11 cellular contexts compared by ENCODE assay signal in genomic region chr4:81164623-81165416, GRCh38. TPM values are rescaled to one million over a fixed set of nuclear protein-coding genes. Genes with fewer than 3 reads are reported as not detected.
DNase-seq lines count a peak whose midpoint lies in the region; ATAC-seq and TF ChIP-seq lines count a peak whose summit lies in the region.
"Had no signal": no experiment of that assay in that cellular context is flagged by ENCODE, and none has a peak within 500 bp of the region (broad histone marks: within the 10 kb centered on the region; RNA-seq: fewer than 3 reads in every experiment).

No MANE protein-coding gene starts in this region.

- no peak overlapping the region for H3K27ac Mint-ChIP-seq in naive thymus-derived CD8-positive, alpha-beta T cell
- H3K27ac Mint-ChIP-seq: nephron progenitor cell, WTC11 had no signal

- no peak for ATAC-seq in SK-N-SH treated with all-trans-retinoic acid at 6 μM for 48 hours
- ATAC-seq in mucosa of descending colon, result peak; percentile 95
- no peak for ATAC-seq in naive thymus-derived CD8-positive, alpha-beta T cell
- ATAC-seq: WTC11 had no signal

- no peaks in the 10 kb centered on the region for H3K27me3 ChIP-seq in SK-N-SH (ENCODE audit: insufficient read depth)
- H3K27me3 ChIP-seq in H7 (ENCODE audit: control insufficient read depth, insufficient read depth, low read length), result no peaks in the 10 kb centered on the region
- H3K27me3 ChIP-seq: suprapubic skin had no signal

- H3F3A ChIP-seq in SK-N-SH (replicated peaks; ENCODE audit: insufficient read depth), result no peaks in the 10 kb centered on the region

- CTCF ChIA-PET in SK-N-SH (lab: Yijun Ruan, JAX), result no interaction called here

- TF ChIP-seq EP300 in SK-N-SH (IDR thresholded peaks at IDR 0.05; ENCODE audit: borderline replicate concordance in 1 of 2, low read depth in 1 of 2, low read length in 1 of 2), result no peak

- H3K36me3 Mint-ChIP-seq in naive thymus-derived CD8-positive, alpha-beta T cell, result no peaks in the 10 kb centered on the region
- H3K36me3 Mint-ChIP-seq: WTC11 had no signal

- H3K27me3 Mint-ChIP-seq in naive thymus-derived CD8-positive, alpha-beta T cell, result peaks cover 0 to 3% (median 0%) of the 10 kb centered on the region in 5 donors

- intact Hi-C loops in mucosa of descending colon (cut with DNase I, micrococcal nuclease), result no loop called here

- no peak for TF ChIP-seq RAD21 in SK-N-SH (IDR thresholded peaks at IDR 0.05; ENCODE audit: low read length)

- no peak overlapping the region for H3K27ac ChIP-seq in SK-N-SH (ENCODE audit: low read depth in 2 of 2, low read length in 1 of 2)
- H3K27ac ChIP-seq: suprapubic skin had no signal

- no peaks in the 10 kb centered on the region for H4K20me1 ChIP-seq in SK-N-SH (ENCODE audit: insufficient read depth)

- DNase-seq in SK-N-SH (no peak), HK-2 (ENCODE audit: unreplicated experiment) (peak; percentile 17), astrocyte of the spinal cord (ENCODE audit: low read depth, low spot score) (peak; percentile 44), mucosa of descending colon (peak in 1 of 3 donors; percentile 33), H7 (no peak), HuH-7 (ENCODE audit: low spot score) (no peak)
- DNase-seq in naive thymus-derived CD8-positive, alpha-beta T cell, result no peak
- DNase-seq: nephron progenitor cell had no signal

- no peaks in the 10 kb centered on the region for H3K9me2 ChIP-seq in SK-N-SH

- H3K9me3 Mint-ChIP-seq in naive thymus-derived CD8-positive, alpha-beta T cell, result no peaks in the 10 kb centered on the region
- H3K9me3 Mint-ChIP-seq: nephron progenitor cell, WTC11 had no signal

- TF ChIP-seq CTCF in SK-N-SH (IDR thresholded peaks at IDR 0.05) (no peak), astrocyte of the spinal cord (IDR thresholded peaks at IDR 0.05; ENCODE audit: low read depth, low read length) (no peak), mucosa of descending colon (IDR thresholded peaks at IDR 0.05) (no peak)

- H3K4me1 Mint-ChIP-seq in naive thymus-derived CD8-positive, alpha-beta T cell, result peaks cover 0 to 8% (median 0%) of the 10 kb centered on the region in 4 donors

- H3K4me3 ChIP-seq in SK-N-SH (ENCODE audit: low read depth in 2 of 2, low read length in 1 of 2), result no peak overlapping the region
- no peak overlapping the region for H3K4me3 ChIP-seq in astrocyte of the spinal cord (ENCODE audit: low read depth, low read length)
- H3K4me3 ChIP-seq in mucosa of descending colon, result no peak overlapping the region
- no peak overlapping the region for H3K4me3 ChIP-seq in H7 (ENCODE audit: insufficient read depth, low read depth, low read length)
- H3K4me3 ChIP-seq: suprapubic skin had no signal

- no peak overlapping the region for H3K4me2 ChIP-seq in SK-N-SH

- POLR2A ChIA-PET in SK-N-SH (lab: Yijun Ruan, JAX), result no interaction called here
- POLR2A ChIA-PET in naive thymus-derived CD8-positive, alpha-beta T cell (lab: Charles Lee), result no interaction called here

- H3K4me3 Mint-ChIP-seq in naive thymus-derived CD8-positive, alpha-beta T cell, result no peak overlapping the region
- H3K4me3 Mint-ChIP-seq: nephron progenitor cell, WTC11 had no signal

- no peaks in the 10 kb centered on the region for H3K36me3 ChIP-seq in SK-N-SH (replicated peaks in 1 of 2; ENCODE audit: control insufficient read depth in 1 of 2, insufficient read depth in 2 of 2, low read length in 1 of 2)
- no peaks in the 10 kb centered on the region for H3K36me3 ChIP-seq in mucosa of descending colon (ENCODE audit: low read depth)
- H3K36me3 ChIP-seq in H7 (replicated peaks; ENCODE audit: control insufficient read depth, insufficient read depth, low read length), result no peaks in the 10 kb centered on the region
- H3K36me3 ChIP-seq: suprapubic skin had no signal

- H3K79me2 ChIP-seq in SK-N-SH (ENCODE audit: insufficient read depth), result no peaks in the 10 kb centered on the region

- no peak overlapping the region for H3K9ac ChIP-seq in SK-N-SH

- H3K4me1 ChIP-seq in SK-N-SH (ENCODE audit: control insufficient read depth in 1 of 2, insufficient read depth in 2 of 2, low read depth in 1 of 2, low read length in 1 of 2), result no peaks in the 10 kb centered on the region; a peak in 1 of 4 replicates
- H3K4me1 ChIP-seq in mucosa of descending colon (ENCODE audit: low read depth), result peaks cover 10% of the 10 kb centered on the region

- no peaks in the 10 kb centered on the region for H3K9me3 ChIP-seq in SK-N-SH
- no peaks in the 10 kb centered on the region for H3K9me3 ChIP-seq in mucosa of descending colon
- H3K9me3 ChIP-seq: suprapubic skin had no signal

- WGBS in SK-N-SH (ENCODE audit: low lambda C conversion rate), result 10% methylated on average over 7 of the region's 7 CpGs

- in situ Hi-C loops in astrocyte of the spinal cord (cut with HindIII; ENCODE audit: low sequenced_read_pairs), result no loop called here

- no peak overlapping the region for H2AFZ ChIP-seq in SK-N-SH (ENCODE audit: low read depth)

TF ChIP-seq in SK-N-SH, 30 proteins besides CTCF, POLR2A, EP300 and RAD21:
- TF ChIP-seq FOSL2 (IDR thresholded peaks at IDR 0.05; ENCODE audit: borderline replicate concordance, low read depth) (0 out of 2 replicates have a peak, but pooled peaks have one; percentile 10), GATA2 (CRISPR knock-in tag; IDR thresholded peaks at IDR 0.05) (no peak)

TF ChIP-seq in SK-N-SH treated with all-trans-retinoic acid at 6 μM for 48 hours, 23 proteins besides CTCF, POLR2A, EP300 and RAD21 (continues in another document):
- TF ChIP-seq ZFP30 (CRISPR knock-in tag; IDR thresholded peaks at IDR 0.05) (no peak), CSRNP3 (CRISPR knock-in tag; IDR thresholded peaks at IDR 0.05) (no peak), TCF4 (CRISPR knock-in tag; IDR thresholded peaks at IDR 0.05; ENCODE audit: borderline replicate concordance) (no peak), RARB (CRISPR knock-in tag; IDR thresholded peaks at IDR 0.05) (no peak), PATZ1 (CRISPR knock-in tag; IDR thresholded peaks at IDR 0.05; ENCODE audit: borderline replicate concordance) (no peak), ISL1 (CRISPR knock-in tag; IDR thresholded peaks at IDR 0.05) (no peak), ZC3H10 (CRISPR knock-in tag; IDR thresholded peaks at IDR 0.05) (no peak), TSHZ2 (CRISPR knock-in tag; IDR thresholded peaks at IDR 0.05) (no peak), CSDC2 (CRISPR knock-in tag; IDR thresholded peaks at IDR 0.05) (no peak), PPARA (CRISPR knock-in tag; IDR thresholded peaks at IDR 0.05; ENCODE audit: borderline replicate concordance) (no peak)

RNA-seq across cellular contexts. Expression of gene PRKG2, which starts 50.2 kb away (rescaled TPM):
- not detected in 2 replicates for polyA plus RNA-seq in SK-N-SH (2012; rRNA removed)
- polyA plus RNA-seq in SK-N-SH (2012; cell fraction: cytosol; rRNA removed), result not detected in 2 replicates
- not detected in 2 replicates for polyA plus RNA-seq in SK-N-SH (2012; cell fraction: nucleus; rRNA removed)
- total RNA-seq in mucosa of descending colon, result 10 to 100 TPM in 2 of 3 donors, 1 to 10 TPM in 1; 9.8 to 25.7 (median 14.4) TPM
- 2.2 and 3.1 TPM in 2 replicates for total RNA-seq in H7 (2014; rRNA removed; shearing (Covaris generic))
- 1 to 10 TPM; 5.2 to 5.9 TPM for total RNA-seq in naive thymus-derived CD8-positive, alpha-beta T cell
- 1 to 10 TPM in 2 of 3 donors, under 1 TPM in 1; 0.06 to 2.6 (median 1.6) TPM for polyA plus RNA-seq in naive thymus-derived CD8-positive, alpha-beta T cell

Comparison
In these comparisons a context has a peak if more than half of its experiments do, and no peak if none do; other contexts are left out.
1. DNase-seq: peak in HK-2 (single experiment) and astrocyte of the spinal cord (single experiment); none in SK-N-SH (single experiment), H7 (single experiment), HuH-7 (single experiment) and naive thymus-derived CD8-positive, alpha-beta T cell (0 of 10).